25 cellular contexts compared by ENCODE assay signal in the genomic region with DNA sequence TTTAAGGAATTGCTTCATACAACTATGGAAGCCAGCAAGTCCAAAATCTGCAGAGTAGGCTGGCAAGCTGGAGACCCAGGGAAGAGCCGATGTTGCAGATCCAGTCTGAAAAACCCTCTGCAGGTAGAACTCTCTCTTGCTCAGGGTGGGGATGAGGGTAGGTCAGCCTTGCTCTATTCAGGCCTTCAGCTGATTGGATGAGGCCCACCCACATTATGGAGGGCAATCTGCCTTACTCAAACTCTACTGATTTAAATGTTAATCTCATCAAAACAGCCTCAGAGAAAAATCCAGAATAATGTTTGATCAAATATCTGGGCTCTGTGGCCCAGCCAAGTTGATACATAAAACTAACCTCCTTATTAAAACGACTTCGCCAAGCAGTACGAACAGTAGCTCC.
"Had no signal": no experiment of that assay in that cellular context is flagged by ENCODE, and none has a peak within 500 bp of the region (broad histone marks: within the 10 kb centered on the region; RNA-seq: fewer than 3 reads in every experiment).

No MANE protein-coding gene starts in this region.

- H3K27me3 Mint-ChIP-seq: activated CD4-positive, alpha-beta memory T cell treated with anti-CD3 and anti-CD28 coated beads for 36 hours; activated CD4-positive, alpha-beta T cell treated with anti-CD3 and anti-CD28 coated beads for 36 hours; activated naive CD8-positive, alpha-beta T cell; T-cell had no signal

- DNase-seq: activated CD4-positive, alpha-beta memory T cell treated with anti-CD3 and anti-CD28 coated beads for 36 hours; activated CD4-positive, alpha-beta T cell treated with anti-CD3 and anti-CD28 coated beads for 36 hours; activated naive CD4-positive, alpha-beta T cell; activated T-cell treated with anti-CD3 and anti-CD28 coated beads, Interleukin-2, amount 50 U/mL, for 1 hour; central memory CD4-positive, alpha-beta T cell; effector memory CD4-positive, alpha-beta T cell; esophagus squamous epithelium; left cardiac atrium; mucosa of descending colon; nephron progenitor cell; pancreas; psoas muscle; stimulated activated CD4-positive, alpha-beta T cell treated with anti-CD3 and anti-CD28 coated beads, Interleukin-1b, Interleukin-23, amount 100 ng/mL, for 48 hours; T-cell; trophoblast cell had no signal

- H3K36me3 ChIP-seq: adrenal gland, ascending aorta, esophagus squamous epithelium, gastroesophageal sphincter, pancreas, right atrium auricular region, vagina had no signal

- H3K27me3 ChIP-seq: adrenal gland, ascending aorta, esophagus squamous epithelium, pancreas, right atrium auricular region, vagina had no signal

- H3K27ac ChIP-seq: adrenal gland, ascending aorta, esophagus squamous epithelium, gastroesophageal sphincter, pancreas, psoas muscle, right atrium auricular region, vagina had no signal

- H3K4me3 Mint-ChIP-seq: activated CD4-positive, alpha-beta memory T cell treated with anti-CD3 and anti-CD28 coated beads for 36 hours; activated CD4-positive, alpha-beta T cell treated with anti-CD3 and anti-CD28 coated beads for 36 hours; activated naive CD8-positive, alpha-beta T cell; memory B cell; nephron progenitor cell; T-cell; T-helper 2 cell treated with Interferon-gamma antibody and Interleukin-4, amounts not matched to agents 5 μg/mL and 100 μg/mL, for 36 hours; WTC11 had no signal

- H3K4me1 ChIP-seq: ascending aorta, gastroesophageal sphincter, psoas muscle, right atrium auricular region had no signal

- H3K9me3 ChIP-seq: adrenal gland, ascending aorta, esophagus squamous epithelium, gastroesophageal sphincter, mucosa of descending colon, pancreas, psoas muscle, right atrium auricular region, vagina had no signal

- ATAC-seq: activated CD4-positive, alpha-beta T cell treated with anti-CD3 and anti-CD28 coated beads for 36 hours; gastroesophageal sphincter; left cardiac atrium; mucosa of descending colon; pancreas; psoas muscle; T-cell; WTC11 had no signal

- H3K9me3 Mint-ChIP-seq: activated CD4-positive, alpha-beta memory T cell treated with anti-CD3 and anti-CD28 coated beads for 36 hours; T-cell had no signal

- H3K36me3 Mint-ChIP-seq: activated CD4-positive, alpha-beta memory T cell treated with anti-CD3 and anti-CD28 coated beads for 36 hours; activated naive CD8-positive, alpha-beta T cell; memory B cell; T-cell; WTC11 had no signal

- H3K4me3 ChIP-seq: adrenal gland, ascending aorta, esophagus squamous epithelium, gastroesophageal sphincter, mucosa of descending colon, pancreas, psoas muscle, right atrium auricular region, vagina had no signal

- H3K4me1 Mint-ChIP-seq: activated CD4-positive, alpha-beta T cell treated with anti-CD3 and anti-CD28 coated beads for 36 hours; memory B cell had no signal

- H3K27ac Mint-ChIP-seq: activated CD4-positive, alpha-beta memory T cell treated with anti-CD3 and anti-CD28 coated beads for 36 hours; activated CD4-positive, alpha-beta T cell treated with anti-CD3 and anti-CD28 coated beads for 36 hours; activated naive CD8-positive, alpha-beta T cell; activated T-helper 2 cell treated with anti-CD3 and anti-CD28 coated beads, Interferon-gamma antibody, Interleukin-2, Interleukin-4, amounts not matched to agents 10 μg/mL and 5 μg/mL and 100 μg/mL, durations not matched to agents 14 hours and 24 hours and 36 hours; memory B cell; nephron progenitor cell; T-cell; T-helper 2 cell treated with Interferon-gamma antibody and Interleukin-4, amounts not matched to agents 5 μg/mL and 100 μg/mL, for 36 hours; WTC11 had no signal
